1 cellular context compared by ENCODE assay signal in genomic region chr1:50959913-50960844, GRCh38.
TF ChIP-seq lines count a peak whose summit lies in the region.

TSS of gene FAF1 (minus strand) at chr1:50960267. CDS start at chr1:50959811, 456 bp downstream.

TF ChIP-seq in SK-N-SH, 30 proteins besides CTCF, POLR2A, EP300 and RAD21 (continued from another document):
- TF ChIP-seq, protein P1, sequence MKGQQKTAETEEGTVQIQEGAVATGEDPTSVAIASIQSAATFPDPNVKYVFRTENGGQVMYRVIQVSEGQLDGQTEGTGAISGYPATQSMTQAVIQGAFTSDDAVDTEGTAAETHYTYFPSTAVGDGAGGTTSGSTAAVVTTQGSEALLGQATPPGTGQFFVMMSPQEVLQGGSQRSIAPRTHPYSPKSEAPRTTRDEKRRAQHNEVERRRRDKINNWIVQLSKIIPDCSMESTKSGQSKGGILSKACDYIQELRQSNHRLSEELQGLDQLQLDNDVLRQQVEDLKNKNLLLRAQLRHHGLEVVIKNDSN (IDR thresholded peaks at IDR 0.05; ENCODE audit: borderline replicate concordance, low read depth): peak; percentile 99
- TF ChIP-seq FOSL2 (IDR thresholded peaks at IDR 0.05; ENCODE audit: borderline replicate concordance, low read depth) (no peak), NRF1 (IDR thresholded peaks at IDR 0.05; ENCODE audit: low read depth, low read length) (no peak), NFIC (IDR thresholded peaks at IDR 0.05; ENCODE audit: borderline replicate concordance) (no peak; the same call in 1 of the 2 replicates), FOXM1 (IDR thresholded peaks at IDR 0.05; ENCODE audit: low read depth) (no peak), CHD2 (IDR thresholded peaks at IDR 0.05; ENCODE audit: low read length, partially characterized antibody) (peak; percentile 77), POLR2AphosphoS5 (IDR thresholded peaks at IDR 0.05; ENCODE audit: low read depth, low read length) (peak; percentile 91), SIN3A (IDR thresholded peaks at IDR 0.05; ENCODE audit: borderline replicate concordance, low read depth, low read length) (peak; percentile 99), RFX5 (IDR thresholded peaks at IDR 0.05; ENCODE audit: low read length) (no peak), EZH2phosphoT487 (IDR thresholded peaks at IDR 0.05; ENCODE audit: borderline replicate concordance, low read depth) (no peak), MEF2A (IDR thresholded peaks at IDR 0.05; ENCODE audit: borderline replicate concordance, low read depth) (no peak), JUND (IDR thresholded peaks at IDR 0.05) (no peak; the same call in 1 of the 2 replicates), USF2 (IDR thresholded peaks at IDR 0.05; ENCODE audit: borderline replicate concordance, low read depth, low read length) (peak; percentile 96), RXRA (IDR thresholded peaks at IDR 0.05; ENCODE audit: borderline replicate concordance, low read depth) (no peak)
